ENCODE assay signal across 16 cellular contexts in genomic region chr1:27361553-27361952, GRCh38. TPM values are rescaled to one million over a fixed set of nuclear protein-coding genes. Genes with fewer than 3 reads are reported as not detected.
DNase-seq lines count a peak whose midpoint lies in the region; ATAC-seq and TF ChIP-seq lines count a peak whose summit lies in the region.
"Had no signal": no experiment of that assay in that cellular context is flagged by ENCODE, and none has a peak within 500 bp of the region (broad histone marks: within the 10 kb centered on the region; RNA-seq: fewer than 3 reads in every experiment).

No MANE protein-coding gene starts in this region.

- no peak overlapping the region for H3K27ac ChIP-seq in CD8-positive, alpha-beta T cell (ENCODE audit: low read depth, low read length)

- H3K9me3 ChIP-seq in CD8-positive, alpha-beta T cell (ENCODE audit: low read length), result no peaks in the 10 kb centered on the region
- H3K9me3 ChIP-seq: BE2C had no signal

- H3K36me3 ChIP-seq in CD8-positive, alpha-beta T cell (ENCODE audit: insufficient read depth, low read length), result no peaks in the 10 kb centered on the region
- H3K36me3 ChIP-seq: BE2C had no signal

- no peak for TF ChIP-seq CTCF in CD8-positive, alpha-beta T cell (IDR thresholded peaks at IDR 0.05)
- no peak for TF ChIP-seq CTCF in glutamatergic neuron (IDR thresholded peaks at IDR 0.05; ENCODE audit: partially characterized antibody, unreplicated experiment)

- CTCF ChIA-PET in CD8-positive, alpha-beta T cell (lab: Charles Lee), result interaction anchor here (1.0 to 8.7 kb wide), 5 partner anchors 18 to 65 kb away, joined by 4 to 140 read pairs (median 5); partner anchors contain the start of genes CD164L2 and GPR3

- DNase-seq in CD8-positive, alpha-beta T cell, result no peak
- DNase-seq in glutamatergic neuron (no peak), glomerular visceral epithelial cell (ENCODE audit: extremely low spot score) (no peak)
- DNase-seq in activated naive CD4-positive, alpha-beta T cell treated with anti-CD3 and anti-CD28 coated beads, Interleukin-2, amount 50 U/mL, for 16 hours, result no peak
- DNase-seq: BE2C, COR-L47, DMS153, EL, KBM-7, NCI-H1092, NCI-H2227 treated with DMSO at 0.1 percent for 48 hours, NCI-H526 treated with DMSO at 0.1 percent for 48 hours had no signal

- no peak overlapping the region for H3K27ac Mint-ChIP-seq in CD8-positive, alpha-beta T cell
- peak overlapping the region in 1 of 3 donors; percentile 47 for H3K27ac Mint-ChIP-seq in IgD-negative memory B cell
- H3K27ac Mint-ChIP-seq in glutamatergic neuron (ENCODE audit: unreplicated experiment), result no peak overlapping the region
- H3K27ac Mint-ChIP-seq in stimulated activated memory B cell treated with anti-CD40 and anti-IgM and Interleukin-4, amounts not matched to agents 10 μg/mL and 1 μg/mL and 100 μg/mL, for 72 hours, result peak overlapping the region; percentile 60

- intact Hi-C loops in CD8-positive, alpha-beta T cell (cut with DNase I, micrococcal nuclease), result no loop called here

- H3K36me3 Mint-ChIP-seq in CD8-positive, alpha-beta T cell, result no peaks in the 10 kb centered on the region
- H3K36me3 Mint-ChIP-seq in IgD-negative memory B cell (no peaks in the 10 kb centered on the region), glutamatergic neuron (ENCODE audit: unreplicated experiment) (no peaks in the 10 kb centered on the region)
- no peaks in the 10 kb centered on the region for H3K36me3 Mint-ChIP-seq in stimulated activated memory B cell treated with anti-CD40 and anti-IgM and Interleukin-4, amounts not matched to agents 10 μg/mL and 1 μg/mL and 100 μg/mL, for 72 hours

- no peak overlapping the region for H3K4me3 ChIP-seq in CD8-positive, alpha-beta T cell (ENCODE audit: low read depth, low read length)

- no peak for ATAC-seq in CD8-positive, alpha-beta T cell
- ATAC-seq in stimulated activated memory B cell treated with anti-CD40 and anti-IgM and Interleukin-4, amounts not matched to agents 10 μg/mL and 1 μg/mL and 100 μg/mL, for 72 hours, result no peak
- ATAC-seq in GM21619 (IDR thresholded peaks at IDR 0.05; ENCODE audit: unreplicated experiment), result no peak
- ATAC-seq: HCT116 had no signal

- peaks cover 47% of the 10 kb centered on the region for H3K4me1 Mint-ChIP-seq in CD8-positive, alpha-beta T cell (ENCODE audit: low read depth)
- H3K4me1 Mint-ChIP-seq in IgD-negative memory B cell, result peaks cover 25 to 32% (median 29%) of the 10 kb centered on the region in 3 donors
- H3K4me1 Mint-ChIP-seq in glutamatergic neuron (ENCODE audit: low read depth, unreplicated experiment), result peaks cover 12% of the 10 kb centered on the region
- H3K4me1 Mint-ChIP-seq in stimulated activated memory B cell treated with anti-CD40 and anti-IgM and Interleukin-4, amounts not matched to agents 10 μg/mL and 1 μg/mL and 100 μg/mL, for 72 hours, result peaks cover 66% of the 10 kb centered on the region

- no peaks in the 10 kb centered on the region for H3K27me3 Mint-ChIP-seq in CD8-positive, alpha-beta T cell (ENCODE audit: low read depth)
- H3K27me3 Mint-ChIP-seq in IgD-negative memory B cell (peaks cover 2% of the 10 kb centered on the region), glutamatergic neuron (ENCODE audit: unreplicated experiment) (peaks cover 11% of the 10 kb centered on the region)
- H3K27me3 Mint-ChIP-seq in stimulated activated memory B cell treated with anti-CD40 and anti-IgM and Interleukin-4, amounts not matched to agents 10 μg/mL and 1 μg/mL and 100 μg/mL, for 72 hours, result no peaks in the 10 kb centered on the region

- POLR2A ChIA-PET in CD8-positive, alpha-beta T cell (lab: Charles Lee), result no interaction called here

- no peaks in the 10 kb centered on the region for H3K9me3 Mint-ChIP-seq in CD8-positive, alpha-beta T cell
- no peaks in the 10 kb centered on the region for H3K9me3 Mint-ChIP-seq in IgD-negative memory B cell
- H3K9me3 Mint-ChIP-seq in glutamatergic neuron (ENCODE audit: unreplicated experiment), result peaks cover 7% of the 10 kb centered on the region
- no peaks in the 10 kb centered on the region for H3K9me3 Mint-ChIP-seq in stimulated activated memory B cell treated with anti-CD40 and anti-IgM and Interleukin-4, amounts not matched to agents 10 μg/mL and 1 μg/mL and 100 μg/mL, for 72 hours

- no peaks in the 10 kb centered on the region for H3K27me3 ChIP-seq in CD8-positive, alpha-beta T cell (ENCODE audit: insufficient read depth, low read length)
- H3K27me3 ChIP-seq: BE2C had no signal

- H3K4me1 ChIP-seq in CD8-positive, alpha-beta T cell (ENCODE audit: insufficient read depth, low read length), result peaks cover 41% of the 10 kb centered on the region
- H3K4me1 ChIP-seq: BE2C had no signal

- H3K4me3 Mint-ChIP-seq in CD8-positive, alpha-beta T cell, result peak overlapping the region; percentile 54
- H3K4me3 Mint-ChIP-seq in IgD-negative memory B cell, result peak overlapping the region; percentile 12 to 70 (median 42)
- H3K4me3 Mint-ChIP-seq in glutamatergic neuron (ENCODE audit: unreplicated experiment), result peak overlapping the region; percentile 42
- H3K4me3 Mint-ChIP-seq in stimulated activated memory B cell treated with anti-CD40 and anti-IgM and Interleukin-4, amounts not matched to agents 10 μg/mL and 1 μg/mL and 100 μg/mL, for 72 hours, result peak overlapping the region; percentile 37

RNA-seq across cellular contexts. Expression of gene MAP3K6, which starts 5.2 kb away (rescaled TPM):
- 10 to 100 TPM; 17.5 to 19.9 TPM for total RNA-seq in CD8-positive, alpha-beta T cell
- 3.9 TPM for polyA plus RNA-seq in IgD-negative memory B cell
- 10.0 TPM for total RNA-seq in glutamatergic neuron (ENCODE audit: unreplicated experiment)

RNA-seq across cellular contexts. Expression of gene FCN3, which starts 13.1 kb away (rescaled TPM):
- total RNA-seq in CD8-positive, alpha-beta T cell, result not detected
- not detected for polyA plus RNA-seq in IgD-negative memory B cell
- not detected for total RNA-seq in glutamatergic neuron (ENCODE audit: unreplicated experiment)

RNA-seq across cellular contexts. Expression of gene SYTL1, which starts 19.7 kb away (rescaled TPM):
- 100 to 1,000 TPM; 103 to 113 TPM for total RNA-seq in CD8-positive, alpha-beta T cell
- polyA plus RNA-seq in IgD-negative memory B cell, result 130 TPM
- 3.2 TPM for total RNA-seq in glutamatergic neuron (ENCODE audit: unreplicated experiment)

RNA-seq across cellular contexts. Expression of gene CD164L2, which starts 21.6 kb away (rescaled TPM):
- total RNA-seq in CD8-positive, alpha-beta T cell, result not detected
- polyA plus RNA-seq in IgD-negative memory B cell, result not detected
- total RNA-seq in glutamatergic neuron (ENCODE audit: unreplicated experiment), result not detected

RNA-seq across cellular contexts. Expression of gene GPR3, which starts 30.9 kb away (rescaled TPM):
- total RNA-seq in CD8-positive, alpha-beta T cell, result 1 to 10 TPM in 1 of 2 experiments, not detected in 1; 1.1 TPM
- polyA plus RNA-seq in IgD-negative memory B cell, result 0.16 TPM
- 1.5 TPM for total RNA-seq in glutamatergic neuron (ENCODE audit: unreplicated experiment)

Comparison
In these comparisons a context has a peak if more than half of its experiments do, and no peak if none do; other contexts are left out.
1. RNA of gene SYTL1, which starts 19.7 kb away (total RNA-seq): 103 to 113 TPM in CD8-positive, alpha-beta T cell; 3.2 TPM in glutamatergic neuron (single experiment); every median in the first group is over 10 times any median in the second.
2. Peak in every context shown above with its lines, with median percentiles within 50 percentile points of each other: H3K4me3 Mint-ChIP-seq.